In genomic region chr13:51817717-51818116, GRCh38 we compare ENCODE assay signal across 1 cellular context.
TF ChIP-seq lines count a peak whose summit lies in the region.

No MANE protein-coding gene starts in this region.

TF ChIP-seq in WTC11, 78 proteins besides CTCF, POLR2A, EP300 and RAD21:
- TF ChIP-seq ZNF671 (CRISPR knock-in tag; IDR thresholded peaks at IDR 0.05), result no peak
- TF ChIP-seq USF1 (CRISPR knock-in tag; IDR thresholded peaks at IDR 0.05), result no peak
- TF ChIP-seq ERG (CRISPR knock-in tag; IDR thresholded peaks at IDR 0.05), result no peak
- TF ChIP-seq TEAD1 (CRISPR knock-in tag; IDR thresholded peaks at IDR 0.05), result no peak
- no peak for TF ChIP-seq NR2C2 (CRISPR knock-in tag; IDR thresholded peaks at IDR 0.05)
- no peak for TF ChIP-seq ZNF425 (CRISPR knock-in tag; conservative IDR thresholded peaks at IDR 0.05)
- TF ChIP-seq GRHL2 (CRISPR knock-in tag; IDR thresholded peaks at IDR 0.05; ENCODE audit: insufficient replicate concordance, severe bottlenecking), result no peak
- TF ChIP-seq ZNF532 (CRISPR knock-in tag; IDR thresholded peaks at IDR 0.05; ENCODE audit: borderline replicate concordance), result no peak
- no peak for TF ChIP-seq ZNF263 (CRISPR knock-in tag; IDR thresholded peaks at IDR 0.05; ENCODE audit: low read depth)
- TF ChIP-seq ZNF396 (CRISPR knock-in tag; IDR thresholded peaks at IDR 0.05; ENCODE audit: borderline replicate concordance), result no peak
- no peak for TF ChIP-seq ZNF121 (CRISPR knock-in tag; IDR thresholded peaks at IDR 0.05)
- TF ChIP-seq E2F4 (CRISPR knock-in tag; IDR thresholded peaks at IDR 0.05; ENCODE audit: borderline replicate concordance, low read depth), result no peak
- no peak for TF ChIP-seq NFATC4 (CRISPR knock-in tag; IDR thresholded peaks at IDR 0.05)
- no peak for TF ChIP-seq IRF1 (CRISPR knock-in tag; IDR thresholded peaks at IDR 0.05)
TF ChIP-seq in WTC11: peak in this region for 0.
